In the genomic region with DNA sequence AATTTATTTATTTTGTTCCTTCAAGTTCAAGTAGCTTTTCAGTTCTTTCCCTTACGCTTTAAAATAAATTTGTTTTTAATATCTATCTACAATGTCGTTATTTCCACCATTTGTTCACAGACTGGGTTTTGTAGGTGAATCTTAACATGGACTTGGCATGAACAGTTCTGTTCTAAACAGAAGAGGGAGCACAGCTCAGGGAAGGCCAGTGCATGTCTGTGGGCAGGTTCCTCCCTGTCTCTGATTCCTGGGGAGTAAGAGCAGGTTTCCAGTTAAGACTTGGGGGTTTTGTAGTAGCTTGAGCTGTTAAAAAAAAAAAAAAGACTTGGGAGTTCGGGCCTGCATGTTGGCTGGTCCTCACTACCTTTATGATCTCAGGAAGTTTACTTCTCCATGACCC, we compare ENCODE assay signal across 1 cellular context.
TF ChIP-seq lines count a peak whose summit lies in the region.

No MANE protein-coding gene starts in this region.

TF ChIP-seq in WTC11, 78 proteins besides CTCF, POLR2A, EP300 and RAD21 (continued from another document):
- TF ChIP-seq, protein P1, sequence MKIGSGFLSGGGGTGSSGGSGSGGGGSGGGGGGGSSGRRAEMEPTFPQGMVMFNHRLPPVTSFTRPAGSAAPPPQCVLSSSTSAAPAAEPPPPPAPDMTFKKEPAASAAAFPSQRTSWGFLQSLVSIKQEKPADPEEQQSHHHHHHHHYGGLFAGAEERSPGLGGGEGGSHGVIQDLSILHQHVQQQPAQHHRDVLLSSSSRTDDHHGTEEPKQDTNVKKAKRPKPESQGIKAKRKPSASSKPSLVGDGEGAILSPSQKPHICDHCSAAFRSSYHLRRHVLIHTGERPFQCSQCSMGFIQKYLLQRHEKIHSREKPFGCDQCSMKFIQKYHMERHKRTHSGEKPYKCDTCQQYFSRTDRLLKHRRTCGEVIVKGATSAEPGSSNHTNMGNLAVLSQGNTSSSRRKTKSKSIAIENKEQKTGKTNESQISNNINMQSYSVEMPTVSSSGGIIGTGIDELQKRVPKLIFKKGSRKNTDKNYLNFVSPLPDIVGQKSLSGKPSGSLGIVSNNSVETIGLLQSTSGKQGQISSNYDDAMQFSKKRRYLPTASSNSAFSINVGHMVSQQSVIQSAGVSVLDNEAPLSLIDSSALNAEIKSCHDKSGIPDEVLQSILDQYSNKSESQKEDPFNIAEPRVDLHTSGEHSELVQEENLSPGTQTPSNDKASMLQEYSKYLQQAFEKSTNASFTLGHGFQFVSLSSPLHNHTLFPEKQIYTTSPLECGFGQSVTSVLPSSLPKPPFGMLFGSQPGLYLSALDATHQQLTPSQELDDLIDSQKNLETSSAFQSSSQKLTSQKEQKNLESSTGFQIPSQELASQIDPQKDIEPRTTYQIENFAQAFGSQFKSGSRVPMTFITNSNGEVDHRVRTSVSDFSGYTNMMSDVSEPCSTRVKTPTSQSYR (CRISPR knock-in tag; IDR thresholded peaks at IDR 0.05) = no peak
